ENCODE assay signal across 28 cellular contexts in the genomic region with DNA sequence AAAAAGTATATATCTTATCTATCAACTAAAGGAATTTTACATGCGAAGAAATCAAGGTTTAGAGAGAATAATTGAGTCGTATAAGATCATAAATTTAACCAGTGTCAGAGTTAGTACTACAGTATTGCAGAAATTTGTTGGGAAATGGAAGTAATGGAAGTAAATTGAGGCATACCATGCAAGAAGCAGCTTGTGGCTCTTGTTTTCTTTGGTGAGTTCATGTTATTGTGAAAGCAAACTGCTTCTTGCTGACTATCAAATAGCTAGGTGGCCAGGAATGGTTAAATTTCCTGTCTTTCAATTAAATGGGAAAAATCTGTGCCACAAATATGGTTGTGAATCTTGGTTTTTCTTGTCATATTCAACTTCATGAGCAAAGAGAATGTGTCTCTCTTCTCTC.
"Had no signal": no experiment of that assay in that cellular context is flagged by ENCODE, and none has a peak within 500 bp of the region (broad histone marks: within the 10 kb centered on the region; RNA-seq: fewer than 3 reads in every experiment).

No MANE protein-coding gene starts in this region.

- FAIRE-seq: RCC 7860 had no signal

- H3K36me3 ChIP-seq: adrenal gland had no signal

- DNase-seq: activated B cell treated with CpG ODN at 0.5 μM for 24 hours; activated CD4-positive, alpha-beta T cell treated with anti-CD3 and anti-CD28 coated beads for 48 hours; activated CD4-positive, alpha-beta T cell treated with anti-CD3 and anti-CD28 coated beads, Interleukin-2, amount 50 U/mL, for 4 hours; activated CD4-positive, CD25-positive, alpha-beta regulatory T cell treated with anti-CD3 and anti-CD28 coated beads, Interleukin-2, amount 50 U/mL, for 72 hours; activated CD8-positive, alpha-beta T cell treated with anti-CD3 and anti-CD28 coated beads for 36 hours; activated gamma-delta T cell treated with Interleukin-2 at 50 U/mL for 16 hours; activated naive CD4-positive, alpha-beta T cell treated with anti-CD3 and anti-CD28 coated beads for 36 hours; activated T-cell treated with anti-CD3 and anti-CD28 coated beads, Interleukin-2, amount 50 U/mL, for 1 hour; adrenal gland; Kasumi-1; KG1; MM.1S; MV-4-11; NCI-H1092; NCI-H1436 treated with DMSO at 0.1 percent for 48 hours; NCI-H1694 treated with DMSO at 0.1 percent for 48 hours; NCI-H2029; NCI-H524 treated with DMSO at 0.1 percent for 48 hours; Right ventricle myocardium superior; SW 1271; T-helper 2 cell; T-helper 9 cell had no signal

- H3K27ac ChIP-seq: adrenal gland, VCaP had no signal

- H3K9me3 Mint-ChIP-seq: activated B cell treated with CpG ODN at 0.5 μM for 24 hours; activated CD8-positive, alpha-beta T cell treated with anti-CD3 and anti-CD28 coated beads for 36 hours; activated naive CD4-positive, alpha-beta T cell treated with anti-CD3 and anti-CD28 coated beads for 36 hours; activated naive CD4-positive, alpha-beta T cell treated with anti-CD3 and anti-CD28 coated beads, Interleukin-2, amount 50 U/mL, for 72 hours; activated T-helper 1 cell treated with anti-CD3 and anti-CD28 coated beads, Interleukin-12 subunit alpha, Interleukin-12 subunit beta, Interleukin-2, Interleukin-4 antibody, amounts not matched to agents 30 ng/mL and 10 ng/mL and 1 ng/mL, durations not matched to agents 14 hours and 24 hours and 36 hours; central memory CD8-positive, alpha-beta T cell had no signal

- H3K4me1 ChIP-seq: adrenal gland had no signal

- ATAC-seq: activated CD8-positive, alpha-beta T cell treated with anti-CD3 and anti-CD28 coated beads for 36 hours; activated naive CD4-positive, alpha-beta T cell treated with anti-CD3 and anti-CD28 coated beads, Interleukin-2, amount 50 U/mL, for 72 hours had no signal

- H3K27me3 Mint-ChIP-seq: brain had no signal

- H3K4me1 Mint-ChIP-seq: activated B cell treated with CpG ODN at 0.5 μM for 24 hours; central memory CD8-positive, alpha-beta T cell had no signal

- H3K27me3 ChIP-seq: adrenal gland had no signal

- H3K4me3 ChIP-seq: adrenal gland had no signal

- H3K9me3 ChIP-seq: adrenal gland had no signal

- H3K4me3 Mint-ChIP-seq: activated B cell treated with CpG ODN at 0.5 μM for 24 hours; activated CD8-positive, alpha-beta T cell treated with anti-CD3 and anti-CD28 coated beads for 36 hours; activated naive CD4-positive, alpha-beta T cell treated with anti-CD3 and anti-CD28 coated beads for 36 hours; activated T-helper 1 cell treated with anti-CD3 and anti-CD28 coated beads, Interleukin-12 subunit alpha, Interleukin-12 subunit beta, Interleukin-2, Interleukin-4 antibody, amounts not matched to agents 30 ng/mL and 10 ng/mL and 1 ng/mL, durations not matched to agents 14 hours and 24 hours and 36 hours; brain; central memory CD8-positive, alpha-beta T cell had no signal

- H3K27ac Mint-ChIP-seq: activated B cell treated with CpG ODN at 0.5 μM for 24 hours; activated CD8-positive, alpha-beta T cell treated with anti-CD3 and anti-CD28 coated beads for 36 hours; activated naive CD4-positive, alpha-beta T cell treated with anti-CD3 and anti-CD28 coated beads for 36 hours; activated naive CD4-positive, alpha-beta T cell treated with anti-CD3 and anti-CD28 coated beads, Interleukin-2, amount 50 U/mL, for 72 hours; activated T-helper 1 cell treated with anti-CD3 and anti-CD28 coated beads, Interleukin-12 subunit alpha, Interleukin-12 subunit beta, Interleukin-2, Interleukin-4 antibody, amounts not matched to agents 30 ng/mL and 10 ng/mL and 1 ng/mL, durations not matched to agents 14 hours and 24 hours and 36 hours had no signal

- H3K36me3 Mint-ChIP-seq: activated naive CD4-positive, alpha-beta T cell treated with anti-CD3 and anti-CD28 coated beads, Interleukin-2, amount 50 U/mL, for 72 hours; brain had no signal
